ENCODE assay signal across 1 cellular context in genomic region chr2:6945087-6945813, GRCh38.
TF ChIP-seq lines count a peak whose summit lies in the region.

No MANE protein-coding gene starts in this region.

TF ChIP-seq in GM12878, 131 proteins besides CTCF, POLR2A, EP300 and RAD21 (continued from another document and continues in another):
- TF ChIP-seq FOXM1 (IDR thresholded peaks at IDR 0.05; ENCODE audit: low read depth, low read length) = peak; percentile 71; the same call in 1 of the 2 replicates
- TF ChIP-seq MXI1 (IDR thresholded peaks at IDR 0.05; ENCODE audit: low read depth, low read length) = no peak
- TF ChIP-seq TCF7 (IDR thresholded peaks at IDR 0.05; ENCODE audit: borderline replicate concordance) = no peak
- no peak for TF ChIP-seq RFX5 (IDR thresholded peaks at IDR 0.05; ENCODE audit: low read depth, low read length)
- no peak for TF ChIP-seq CBX3 (IDR thresholded peaks at IDR 0.05; ENCODE audit: borderline replicate concordance, low read depth)
- no peak for TF ChIP-seq NR2C2 (IDR thresholded peaks at IDR 0.05; ENCODE audit: borderline replicate concordance, control insufficient read depth, insufficient read length, low read depth)
- TF ChIP-seq PBX3 (IDR thresholded peaks at IDR 0.05; ENCODE audit: insufficient replicate concordance, low read depth, low read length) = no peak
- no peak for TF ChIP-seq SRF (IDR thresholded peaks at IDR 0.05; ENCODE audit: low read depth in 2 of 2, low read length in 2 of 2)
- peak; percentile 65 for TF ChIP-seq BCL11A (IDR thresholded peaks at IDR 0.05; ENCODE audit: low read depth, low read length)
- no peak for TF ChIP-seq STAT1 (conservative IDR thresholded peaks at IDR 0.05)
- TF ChIP-seq BCL3 (IDR thresholded peaks at IDR 0.05; ENCODE audit: borderline replicate concordance, insufficient read depth, low read depth, low read length, poor library complexity, severe bottlenecking) = no peak
- no peak for TF ChIP-seq IRF3 (IDR thresholded peaks at IDR 0.05)
- peak; percentile 83 for TF ChIP-seq NBN (IDR thresholded peaks at IDR 0.05)
- TF ChIP-seq ZBTB33 (IDR thresholded peaks at IDR 0.05) = no peak
- no peak for TF ChIP-seq HSF1 (IDR thresholded peaks at IDR 0.05; ENCODE audit: low read depth, low read length)
- TF ChIP-seq CBFB (IDR thresholded peaks at IDR 0.05; ENCODE audit: low read depth) = peak; percentile 54; the same call in 1 of the 2 replicates
- no peak for TF ChIP-seq POLR2AphosphoS2 (IDR thresholded peaks at IDR 0.05; ENCODE audit: low read depth, low read length)
- TF ChIP-seq BMI1 (IDR thresholded peaks at IDR 0.05; ENCODE audit: borderline replicate concordance) = peak; percentile 14; the same call in 1 of the 2 replicates
- peak; percentile 91 for TF ChIP-seq MTA2 (IDR thresholded peaks at IDR 0.05; ENCODE audit: low read depth)
- TF ChIP-seq ZNF622 (IDR thresholded peaks at IDR 0.05) = no peak
- TF ChIP-seq SMARCA5 (IDR thresholded peaks at IDR 0.05) = no peak
- no peak for TF ChIP-seq CHD4 (IDR thresholded peaks at IDR 0.05)
- no peak for TF ChIP-seq IRF5 (IDR thresholded peaks at IDR 0.05; ENCODE audit: borderline replicate concordance)
- TF ChIP-seq KDM1A (IDR thresholded peaks at IDR 0.05; ENCODE audit: borderline replicate concordance) = no peak
- TF ChIP-seq ASH2L (IDR thresholded peaks at IDR 0.05; ENCODE audit: borderline replicate concordance, low read depth) = no peak
- TF ChIP-seq ELK1 (IDR thresholded peaks at IDR 0.05; ENCODE audit: low read depth, low read length) = no peak
- no peak for TF ChIP-seq CREB1 (IDR thresholded peaks at IDR 0.05; ENCODE audit: low read depth)
- peak; percentile 78 for TF ChIP-seq IKZF1 (conservative IDR thresholded peaks at IDR 0.05)
- peak; percentile 33 to 56; a peak in 3 of 4 replicates for TF ChIP-seq BHLHE40 (IDR thresholded peaks at IDR 0.05; ENCODE audit: borderline replicate concordance in 1 of 2, low read depth in 2 of 2, low read length in 1 of 2)
- no peak for TF ChIP-seq ZZZ3 (IDR thresholded peaks at IDR 0.05; ENCODE audit: control insufficient read depth, insufficient read length, low read depth)
- no peak for TF ChIP-seq NFXL1 (IDR thresholded peaks at IDR 0.05; ENCODE audit: borderline replicate concordance)
- peak; percentile 97 for TF ChIP-seq MEF2A (IDR thresholded peaks at IDR 0.05; ENCODE audit: insufficient read depth, low read depth, low read length)
- no peak for TF ChIP-seq SUZ12 (IDR thresholded peaks at IDR 0.05; ENCODE audit: unreplicated experiment)
- TF ChIP-seq TCF3 (IDR thresholded peaks at IDR 0.05; ENCODE audit: borderline replicate concordance, insufficient read depth, low read depth, low read length) = no peak
- no peak for TF ChIP-seq TCF12 (IDR thresholded peaks at IDR 0.05; ENCODE audit: low read depth, low read length)
- TF ChIP-seq POLR2AphosphoS5 (IDR thresholded peaks at IDR 0.05; ENCODE audit: low read length) = no peak
- peak; percentile 84 for TF ChIP-seq NR2C1 (IDR thresholded peaks at IDR 0.05)
- no peak for TF ChIP-seq ZNF24 (IDR thresholded peaks at IDR 0.05)
- no peak for TF ChIP-seq ETV6 (conservative IDR thresholded peaks at IDR 0.05 in 1 of 2, IDR thresholded peaks at IDR 0.05 in 1 of 2; ENCODE audit: borderline replicate concordance in 1 of 2, low read depth in 1 of 2)
- no peak for TF ChIP-seq FOS (IDR thresholded peaks at IDR 0.05; ENCODE audit: borderline replicate concordance, extremely low read depth, insufficient read length)
- no peak for TF ChIP-seq RBBP5 (conservative IDR thresholded peaks at IDR 0.05)
- TF ChIP-seq GATAD2B (conservative IDR thresholded peaks at IDR 0.05; ENCODE audit: low read depth) = 0 out of 2 replicates have a peak, but pooled peaks have one; percentile 28
- no peak for TF ChIP-seq SP1 (IDR thresholded peaks at IDR 0.05; ENCODE audit: low read depth, low read length)
- TF ChIP-seq GABPA (IDR thresholded peaks at IDR 0.05; ENCODE audit: low read depth) = no peak
- no peak for TF ChIP-seq EZH2 (IDR thresholded peaks at IDR 0.05; ENCODE audit: borderline replicate concordance, control insufficient read depth, low read depth, low read length)
- no peak for TF ChIP-seq NKRF (conservative IDR thresholded peaks at IDR 0.05)
- TF ChIP-seq MEF2B (IDR thresholded peaks at IDR 0.05; ENCODE audit: partially characterized antibody, poor library complexity, severe bottlenecking) = peak; percentile 97
- no peak for TF ChIP-seq E4F1 (IDR thresholded peaks at IDR 0.05; ENCODE audit: borderline replicate concordance, partially characterized antibody)
- no peak for TF ChIP-seq SUPT20H (IDR thresholded peaks at IDR 0.05; ENCODE audit: borderline replicate concordance, control insufficient read depth, low read depth, low read length)
- no peak for TF ChIP-seq JUNB (IDR thresholded peaks at IDR 0.05)
- TF ChIP-seq CHD2 (IDR thresholded peaks at IDR 0.05; ENCODE audit: borderline replicate concordance, low read depth, low read length) = no peak
